Comparison of ENCODE assay signal across 12 cellular contexts in genomic region chr6:38508894-38509293, GRCh38.
DNase-seq lines count a peak whose midpoint lies in the region; ATAC-seq and TF ChIP-seq lines count a peak whose summit lies in the region.
"Had no signal": no experiment of that assay in that cellular context is flagged by ENCODE, and none has a peak within 500 bp of the region (broad histone marks: within the 10 kb centered on the region; RNA-seq: fewer than 3 reads in every experiment).

No MANE protein-coding gene starts in this region.

- H3K27me3 ChIP-seq in HL-60 (ENCODE audit: insufficient read depth, poor library complexity, severe bottlenecking) = no peaks in the 10 kb centered on the region

- H3K27ac ChIP-seq in HL-60 (replicated peaks) = no peak overlapping the region
- H3K27ac ChIP-seq: WERI-Rb-1 had no signal

- ATAC-seq in HG02642 (IDR thresholded peaks at IDR 0.05; ENCODE audit: poor library complexity, unreplicated experiment) (no peak), GM21367 (IDR thresholded peaks at IDR 0.05; ENCODE audit: unreplicated experiment) (no peak), GM18909 (IDR thresholded peaks at IDR 0.05; ENCODE audit: poor library complexity, unreplicated experiment) (no peak)
- ATAC-seq: activated T-helper 17 cell treated with anti-CD3 and anti-CD28 coated beads, Interleukin-2, amount 50 U/mL, for 72 hours; natural killer cell treated with Interleukin-12 subunit alpha and Interleukin-12 subunit beta and Interleukin-15 and Interleukin-18, amount 100 ng/mL, for 72 hours had no signal

- DNase-seq in COLO668 (lab: John Stamatoyannopoulos, UW; ENCODE audit: unreplicated experiment) = peak; percentile 10
- peak; percentile 13 to 36 for DNase-seq in HL-60 (ENCODE audit: low read depth in 1 of 2, low spot score in 1 of 2)
- DNase-seq in OCI-M1 (lab: John Stamatoyannopoulos, UW) = peak; percentile 8
- peak; percentile 31 for DNase-seq in fibroblast of pulmonary artery (ENCODE audit: low read depth)
- no peak for DNase-seq in activated CD4-positive, alpha-beta T cell treated with anti-CD3 and anti-CD28 coated beads for 1 hour
- DNase-seq: HFFc6, WERI-Rb-1 had no signal

- TF ChIP-seq CTCF in HL-60 (IDR thresholded peaks at IDR 0.05; ENCODE audit: insufficient read depth, low read length) (no peak), fibroblast of pulmonary artery (IDR thresholded peaks at IDR 0.05; ENCODE audit: low read length, missing control alignments) (no peak)

- H3K4me3 ChIP-seq in HL-60 (replicated peaks; ENCODE audit: insufficient read depth, low read length) (no peak overlapping the region), fibroblast of pulmonary artery (replicated peaks; ENCODE audit: low read depth, low read length) (no peak overlapping the region)
